ENCODE assay signal across 8 cellular contexts in genomic region chr6:30453508-30454206, GRCh38. TPM values are rescaled to one million over a fixed set of nuclear protein-coding genes. Genes with fewer than 3 reads are reported as not detected.
DNase-seq lines count a peak whose midpoint lies in the region; ATAC-seq and TF ChIP-seq lines count a peak whose summit lies in the region.
"Not testable (repeated sequence)": the region's sequence is repeated elsewhere in the genome, so short reads cannot be mapped to it uniquely, and the experiment has no call there.

No MANE protein-coding gene starts in this region.

- not testable (repeated sequence) for H3K36me3 ChIP-seq in Caco-2 (ENCODE audit: control insufficient read depth, insufficient read depth, low read length); neural progenitor cell

- H3K27me3 Mint-ChIP-seq in Caco-2 (ENCODE audit: insufficient read depth, unreplicated experiment) (peaks cover 32% of the 10 kb centered on the region), neural progenitor cell (ENCODE audit: insufficient read depth, low read depth) (peaks cover 32% of the 10 kb centered on the region)
- peaks cover 90% of the 10 kb centered on the region for H3K27me3 Mint-ChIP-seq in activated naive CD8-positive, alpha-beta T cell treated with anti-CD3 and anti-CD28 coated beads, Interleukin-2, amount 50 U/mL, for 24 hours

- intact Hi-C loops in Caco-2 (cut with micrococcal nuclease; ENCODE audit: unreplicated experiment): not testable (repeated sequence)

- DNase-seq in Caco-2: peak; percentile 80 to 85
- DNase-seq in NCI-H446 (lab: John Stamatoyannopoulos, UW): peak; percentile 15 to 75
- DNase-seq in UCSD-AML1 (lab: John Stamatoyannopoulos, UW; ENCODE audit: unreplicated experiment): peak; percentile 93
- DNase-seq in activated naive CD8-positive, alpha-beta T cell treated with anti-CD3 and anti-CD28 coated beads, Interleukin-2, amount 50 U/mL, for 24 hours: peak; percentile 94
- peak; percentile 54 for DNase-seq in globus pallidus (ENCODE audit: low spot score)
- peak; percentile 95 for DNase-seq in neural progenitor cell (ENCODE audit: low spot score)
- DNase-seq in stimulated activated CD8-positive, alpha-beta memory T cell treated with anti-CD3 and anti-CD28 coated beads, Interleukin-4, amount 100 ng/mL, for 48 hours: peak; percentile 95

- POLR2A ChIA-PET in Caco-2 (lab: Charles Lee): not testable (repeated sequence)

- H3K9ac ChIP-seq in neural progenitor cell: not testable (repeated sequence)

- not testable (repeated sequence) for H3K4me3 Mint-ChIP-seq in Caco-2 (ENCODE audit: unreplicated experiment); activated naive CD8-positive, alpha-beta T cell treated with anti-CD3 and anti-CD28 coated beads, Interleukin-2, amount 50 U/mL, for 24 hours; neural progenitor cell

- H3K4me3 ChIP-seq in Caco-2 (ENCODE audit: low read depth, low read length); neural progenitor cell: not testable (repeated sequence)

- peak; percentile 65 for ATAC-seq in HG02642 (IDR thresholded peaks at IDR 0.05; ENCODE audit: poor library complexity, unreplicated experiment)
- ATAC-seq in activated naive CD8-positive, alpha-beta T cell treated with anti-CD3 and anti-CD28 coated beads, Interleukin-2, amount 50 U/mL, for 24 hours: peak; percentile 85

- H3F3A ChIP-seq in neural progenitor cell (ENCODE audit: low read depth): not testable (repeated sequence)

- H3K9me3 ChIP-seq in Caco-2; neural progenitor cell (ENCODE audit: low read depth): not testable (repeated sequence)

- H3K9me3 Mint-ChIP-seq in Caco-2 (ENCODE audit: unreplicated experiment); activated naive CD8-positive, alpha-beta T cell treated with anti-CD3 and anti-CD28 coated beads, Interleukin-2, amount 50 U/mL, for 24 hours; neural progenitor cell: not testable (repeated sequence)

- H3K4me1 Mint-ChIP-seq in Caco-2 (ENCODE audit: low read depth, unreplicated experiment); neural progenitor cell: not testable (repeated sequence)
- H3K4me1 Mint-ChIP-seq in activated naive CD8-positive, alpha-beta T cell treated with anti-CD3 and anti-CD28 coated beads, Interleukin-2, amount 50 U/mL, for 24 hours: peaks cover 32% of the 10 kb centered on the region

- TF ChIP-seq CTCF in Caco-2 (IDR thresholded peaks at IDR 0.05; ENCODE audit: insufficient read depth in 1 of 2, low read depth in 1 of 2, low read length in 1 of 2, severe bottlenecking in 1 of 2, unreplicated experiment in 1 of 2) (peak; percentile 87 to 88), neural progenitor cell (IDR thresholded peaks at IDR 0.05) (peak; percentile 95)

- H3K4me1 ChIP-seq in Caco-2, neural progenitor cell: not testable (repeated sequence)

- H4K20me1 ChIP-seq in neural progenitor cell (ENCODE audit: low read depth): not testable (repeated sequence)

- not testable (repeated sequence) for H3K27ac ChIP-seq in neural progenitor cell

- not testable (repeated sequence) for H3K36me3 Mint-ChIP-seq in Caco-2 (ENCODE audit: insufficient read depth, unreplicated experiment); activated naive CD8-positive, alpha-beta T cell treated with anti-CD3 and anti-CD28 coated beads, Interleukin-2, amount 50 U/mL, for 24 hours (ENCODE audit: low read depth); neural progenitor cell

- CTCF ChIA-PET in Caco-2 (lab: Charles Lee): interaction anchor here (0.5 to 1.1 kb wide), 15 partner anchors 10 to 1093 kb away, joined by 3 to 11 read pairs (median 5); partner anchors contain the start of gene ATP6V1G2

- H3K4me2 ChIP-seq in neural progenitor cell: not testable (repeated sequence)

- H3K27ac Mint-ChIP-seq in Caco-2 (ENCODE audit: unreplicated experiment); activated naive CD8-positive, alpha-beta T cell treated with anti-CD3 and anti-CD28 coated beads, Interleukin-2, amount 50 U/mL, for 24 hours; neural progenitor cell: not testable (repeated sequence)

- not testable (repeated sequence) for H3K27me3 ChIP-seq in Caco-2 (replicated peaks; ENCODE audit: control insufficient read depth, insufficient read depth, low read length)
- peaks cover 95% of the 10 kb centered on the region for H3K27me3 ChIP-seq in neural progenitor cell

- H3K79me2 ChIP-seq in neural progenitor cell (ENCODE audit: low read depth): not testable (repeated sequence)

- BruUV-seq in Caco-2 (replicated peaks; lab: Mats Ljungman, UMichigan): not testable (repeated sequence)

- not testable (repeated sequence) for H2AFZ ChIP-seq in neural progenitor cell (replicated peaks)

RNA-seq across cellular contexts. Expression of gene HLA-E, which starts 35.7 kb away (rescaled TPM):
- total RNA-seq in Caco-2 (2022) (47.0 and 49.6 TPM in 2 replicates), neural progenitor cell (ENCODE audit: low replicate concordance) (24.8 and 43.1 TPM in 2 replicates)

Comparison
In these comparisons a context has a peak if more than half of its experiments do, and no peak if none do; other contexts are left out.
1. DNase-seq: peak in every context shown above with its lines; median percentile 95 in neural progenitor cell; 95 in stimulated activated CD8-positive, alpha-beta memory T cell treated with anti-CD3 and anti-CD28 coated beads, Interleukin-4, amount 100 ng/mL, for 48 hours; 94 in activated naive CD8-positive, alpha-beta T cell treated with anti-CD3 and anti-CD28 coated beads, Interleukin-2, amount 50 U/mL, for 24 hours; 93 in UCSD-AML1; 82 in Caco-2; 54 in globus pallidus; 45 in NCI-H446.